14 cellular contexts compared by ENCODE assay signal in genomic region chr4:2331043-2331420, GRCh38.
DNase-seq lines count a peak whose midpoint lies in the region; ATAC-seq, FAIRE-seq and TF ChIP-seq lines count a peak whose summit lies in the region.
"Had no signal": no experiment of that assay in that cellular context is flagged by ENCODE, and none has a peak within 500 bp of the region (broad histone marks: within the 10 kb centered on the region; RNA-seq: fewer than 3 reads in every experiment).

No MANE protein-coding gene starts in this region.

- H3K27me3 ChIP-seq in HCT116 (ENCODE audit: insufficient read depth, low read length) (no peaks in the 10 kb centered on the region), neuronal stem cell (ENCODE audit: control insufficient read depth in 3 of 3, insufficient read depth in 3 of 3, low read depth in 1 of 3, low read length in 3 of 3) (peaks cover 0 to 26% (median 4%) of the 10 kb centered on the region in 3 experiments)

- no peak overlapping the region for H2BK120ac ChIP-seq in neuronal stem cell (ENCODE audit: low read depth, low read length)

- BruUV-seq in HCT116 (replicated peaks; lab: Mats Ljungman, UMichigan): no TSS peak

- CTCF ChIA-PET in A549 (lab: Yijun Ruan, JAX) (no interaction called here), HCT116 (lab: Charles Lee) (no interaction called here), RWPE1 (lab: Yijun Ruan, JAX) (no interaction called here)

- no peaks in the 10 kb centered on the region for H3K79me1 ChIP-seq in neuronal stem cell (ENCODE audit: low read depth, low read length)

- H4K8ac ChIP-seq in neuronal stem cell (ENCODE audit: low read depth, low read length): no peak overlapping the region

- no peak overlapping the region for H3K4ac ChIP-seq in neuronal stem cell (ENCODE audit: low read length)

- H3K4me1 ChIP-seq in A549 (peaks cover 14% of the 10 kb centered on the region), HCT116 (ENCODE audit: control insufficient read depth in 1 of 2, insufficient read depth in 2 of 2, low read length in 2 of 2) (peaks cover 26 to 40% of the 10 kb centered on the region in 2 experiments), neuronal stem cell (ENCODE audit: control insufficient read depth in 2 of 2, insufficient read depth in 1 of 2, low read depth in 1 of 2, low read length in 2 of 2) (peaks cover 0 to 8% of the 10 kb centered on the region in 2 donors)

- no peak for TF ChIP-seq RAD21 in A549 (conservative IDR thresholded peaks at IDR 0.05 in 1 of 2, IDR thresholded peaks at IDR 0.05 in 1 of 2)
- no peak for TF ChIP-seq RAD21 in HCT116 (IDR thresholded peaks at IDR 0.05; ENCODE audit: low read depth)

- DNase-seq in A549 (ENCODE audit: low read depth in 1 of 2, low spot score in 1 of 2): no peak
- no peak for DNase-seq in HCT116 (ENCODE audit: low read depth, low spot score)
- DNase-seq in RWPE1 (ENCODE audit: low spot score): no peak
- DNase-seq in neuronal stem cell (ENCODE audit: low spot score): no peak
- DNase-seq in stimulated activated naive CD8-positive, alpha-beta T cell treated with anti-CD3 and anti-CD28 coated beads, Interleukin-15, Interleukin-2, amounts not matched to agents 100 U/mL and 50 U/mL, for 24 hours: no peak
- DNase-seq in activated CD4-positive, alpha-beta T cell treated with anti-CD3 and anti-CD28 coated beads for 4 hours: no peak
- DNase-seq: C1 segment of cervical spinal cord; CD4-positive, alpha-beta T cell; DMS79; GM23248; H9 had no signal

- H3K36me3 ChIP-seq in HCT116 (ENCODE audit: control insufficient read depth in 1 of 2, insufficient read depth in 2 of 2, low read length in 2 of 2) (peaks cover 0 to 5% of the 10 kb centered on the region in 2 experiments; a peak in 1 of 4 replicates), neuronal stem cell (replicated peaks in 1 of 2; ENCODE audit: control insufficient read depth in 2 of 2, insufficient read depth in 2 of 2, low read length in 2 of 2) (no peaks in the 10 kb centered on the region)

- H3K4me2 ChIP-seq in A549: peak overlapping the region; percentile 66; the same call in 1 of the 3 replicates
- H3K4me2 ChIP-seq in HCT116 (ENCODE audit: low read length): peak overlapping the region; percentile 74; the same call in 1 of the 2 replicates
- H3K4me2 ChIP-seq in neuronal stem cell (ENCODE audit: insufficient read depth, low read length, poor library complexity, severe bottlenecking): no peak overlapping the region

- H3K9ac ChIP-seq in HCT116 (ENCODE audit: low read length) (no peak overlapping the region), neuronal stem cell (ENCODE audit: low read depth, low read length, poor library complexity) (no peak overlapping the region)

- ATAC-seq in A549: no peak; a peak in 1 of 6 replicates
- no peak for ATAC-seq in HCT116
- no peak for ATAC-seq in stimulated activated naive CD8-positive, alpha-beta T cell treated with anti-CD3 and anti-CD28 coated beads, Interleukin-15, Interleukin-2, amounts not matched to agents 100 U/mL and 50 U/mL, for 24 hours
- ATAC-seq in GM18868 (IDR thresholded peaks at IDR 0.05; ENCODE audit: unreplicated experiment): no peak
- ATAC-seq: GM12878 had no signal

- no peak overlapping the region for H2AFZ ChIP-seq in HCT116 (ENCODE audit: low read depth, low read length, poor library complexity, severe bottlenecking)
- no peak overlapping the region for H2AFZ ChIP-seq in neuronal stem cell (ENCODE audit: low read length)
- H2AFZ ChIP-seq: GM23248 had no signal

- POLR2A ChIA-PET in A549 (lab: Yijun Ruan, JAX): no interaction called here
- POLR2A ChIA-PET in HCT116 (lab: Charles Lee): no interaction called here
- POLR2A ChIA-PET in RWPE1 (lab: Yijun Ruan, JAX; ENCODE audit: low non-redundant PET): no interaction called here

- H3K14ac ChIP-seq in neuronal stem cell (ENCODE audit: low read length): no peak overlapping the region

- H4K91ac ChIP-seq in neuronal stem cell (ENCODE audit: low read depth, low read length, poor library complexity): no peak overlapping the region

- H4K20me1 ChIP-seq in HCT116 (ENCODE audit: insufficient read depth): no peaks in the 10 kb centered on the region

- H3K79me2 ChIP-seq in HCT116 (ENCODE audit: insufficient read depth, low read length): no peaks in the 10 kb centered on the region

- TF ChIP-seq EP300 in A549 (IDR thresholded peaks at IDR 0.05): no peak

- H2BK5ac ChIP-seq in neuronal stem cell (ENCODE audit: low read length): peak overlapping the region; percentile 88

- H2BK12ac ChIP-seq in neuronal stem cell (ENCODE audit: low read length): no peak overlapping the region

- no peaks in the 10 kb centered on the region for H3K9me2 ChIP-seq in HCT116 (ENCODE audit: insufficient read depth)

- TF ChIP-seq CTCF in A549 (IDR thresholded peaks at IDR 0.05) (no peak), HCT116 (IDR thresholded peaks at IDR 0.05 in 2 of 3, conservative IDR thresholded peaks at IDR 0.05 in 1 of 3; ENCODE audit: borderline replicate concordance in 1 of 3, insufficient read depth in 1 of 3, low read depth in 2 of 3, low read length in 2 of 3) (no peak), RWPE1 (conservative IDR thresholded peaks at IDR 0.05; ENCODE audit: low read depth) (no peak)

- intact Hi-C loops in HCT116 (cut with micrococcal nuclease): no loop called here

- FAIRE-seq in A549 (lab: Jason Lieb, UNC): no peak
- FAIRE-seq: GM12878, GM18507 had no signal

- 93% methylated on average over 10 of the region's 11 CpGs for WGBS in A549 (ENCODE audit: missing lambda C conversion rate)
- WGBS in neuronal stem cell (ENCODE audit: extremely low coverage in 2 of 2, insufficient read length in 2 of 2, insufficient replicate concordance in 1 of 2), 2 donors: no CpG with 5 or more reads among the region's 11 CpGs

- H3K27ac ChIP-seq in A549 (peak overlapping the region; percentile 60 to 81; a peak in 4 of 6 replicates), HCT116 (ENCODE audit: low read depth, low read length) (no peak overlapping the region), RWPE1 (peak overlapping the region; percentile 78), neuronal stem cell (replicated peaks; ENCODE audit: low read length) (no peak overlapping the region)

- H3K4me3 ChIP-seq in A549 (no peak overlapping the region), HCT116 (replicated peaks in 1 of 2; ENCODE audit: low read depth in 1 of 2, low read length in 2 of 2) (no peak overlapping the region), neuronal stem cell (ENCODE audit: low read length in 2 of 2) (no peak overlapping the region)
- H3K4me3 ChIP-seq: GM12878, GM23248 had no signal

- no peak overlapping the region for H3K18ac ChIP-seq in neuronal stem cell (ENCODE audit: low read length)

- no peak overlapping the region for H2AK5ac ChIP-seq in neuronal stem cell (ENCODE audit: low read depth, low read length)

- no peak for TF ChIP-seq POLR2A in A549 (IDR thresholded peaks at IDR 0.05; ENCODE audit: low read length)
- no peak for TF ChIP-seq POLR2A in HCT116 (IDR thresholded peaks at IDR 0.05; ENCODE audit: borderline replicate concordance, extremely low read depth, insufficient read depth, insufficient read length)

- no peak overlapping the region for H3K23ac ChIP-seq in neuronal stem cell (ENCODE audit: low read depth, low read length, poor library complexity)

- no peak overlapping the region for H2BK15ac ChIP-seq in neuronal stem cell (ENCODE audit: low read length)

- H3K9me3 ChIP-seq in A549 (peaks cover 12% of the 10 kb centered on the region; the same call in 2 of the 3 replicates), HCT116 (ENCODE audit: control insufficient read depth in 1 of 2, insufficient read depth in 1 of 2, low read depth in 1 of 2, low read length in 2 of 2) (peaks cover 4 to 13% of the 10 kb centered on the region in 2 experiments; a peak in 2 of 4 replicates), neuronal stem cell (replicated peaks in 1 of 2; ENCODE audit: control insufficient read depth in 2 of 2, insufficient read depth in 1 of 2, low read depth in 1 of 2, low read length in 2 of 2) (peaks cover 0 to 2% of the 10 kb centered on the region in 2 donors)

- RAD21 ChIA-PET in HCT116 (lab: Charles Lee; ENCODE audit: low non-redundant PET in 1 of 2, low total read pairs in 2 of 2, uncharacterized antibody in 2 of 2, unreplicated experiment in 2 of 2): no interaction called here

TF ChIP-seq in A549, 52 proteins besides CTCF, POLR2A, EP300 and RAD21 (continues in another document):
- TF ChIP-seq, protein P1, sequence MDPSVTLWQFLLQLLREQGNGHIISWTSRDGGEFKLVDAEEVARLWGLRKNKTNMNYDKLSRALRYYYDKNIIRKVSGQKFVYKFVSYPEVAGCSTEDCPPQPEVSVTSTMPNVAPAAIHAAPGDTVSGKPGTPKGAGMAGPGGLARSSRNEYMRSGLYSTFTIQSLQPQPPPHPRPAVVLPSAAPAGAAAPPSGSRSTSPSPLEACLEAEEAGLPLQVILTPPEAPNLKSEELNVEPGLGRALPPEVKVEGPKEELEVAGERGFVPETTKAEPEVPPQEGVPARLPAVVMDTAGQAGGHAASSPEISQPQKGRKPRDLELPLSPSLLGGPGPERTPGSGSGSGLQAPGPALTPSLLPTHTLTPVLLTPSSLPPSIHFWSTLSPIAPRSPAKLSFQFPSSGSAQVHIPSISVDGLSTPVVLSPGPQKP (IDR thresholded peaks at IDR 0.05; ENCODE audit: low read depth, low read length): no peak
- no peak for TF ChIP-seq RARB (CRISPR knock-in tag; IDR thresholded peaks at IDR 0.05)

TF ChIP-seq in HCT116, 20 proteins besides CTCF, POLR2A, EP300 and RAD21 (continues in another document):
- no peak for TF ChIP-seq TCF7L2 (IDR thresholded peaks at IDR 0.05; ENCODE audit: borderline replicate concordance, extremely low read depth, insufficient read depth, insufficient read length)
- TF ChIP-seq YY1 (IDR thresholded peaks at IDR 0.05; ENCODE audit: extremely low read depth, insufficient replicate concordance, low read depth, low read length): no peak
- TF ChIP-seq ELF1 (IDR thresholded peaks at IDR 0.05; ENCODE audit: borderline replicate concordance, low read depth): no peak
- no peak for TF ChIP-seq SIN3A (IDR thresholded peaks at IDR 0.05; ENCODE audit: low read depth)
- TF ChIP-seq FOSL1 (IDR thresholded peaks at IDR 0.05; ENCODE audit: low read depth): no peak
- TF ChIP-seq ATF3 (IDR thresholded peaks at IDR 0.05): no peak
- TF ChIP-seq CBX3 (IDR thresholded peaks at IDR 0.05; ENCODE audit: low read depth): no peak
- no peak for TF ChIP-seq EZH2phosphoT487 (IDR thresholded peaks at IDR 0.05; ENCODE audit: borderline replicate concordance)
- no peak for TF ChIP-seq EGR1 (IDR thresholded peaks at IDR 0.05; ENCODE audit: low read depth)
- no peak for TF ChIP-seq POLR2AphosphoS5 (IDR thresholded peaks at IDR 0.05; ENCODE audit: low read depth, low read length)

Comparison
In these comparisons a context has a peak if more than half of its experiments do, and no peak if none do; other contexts are left out.
1. H3K27ac ChIP-seq: peak in A549 (2 of 2) and RWPE1 (single experiment); none in HCT116 (single experiment) and neuronal stem cell (single experiment).